Comparison of ENCODE assay signal across 14 cellular contexts in the genomic region with DNA sequence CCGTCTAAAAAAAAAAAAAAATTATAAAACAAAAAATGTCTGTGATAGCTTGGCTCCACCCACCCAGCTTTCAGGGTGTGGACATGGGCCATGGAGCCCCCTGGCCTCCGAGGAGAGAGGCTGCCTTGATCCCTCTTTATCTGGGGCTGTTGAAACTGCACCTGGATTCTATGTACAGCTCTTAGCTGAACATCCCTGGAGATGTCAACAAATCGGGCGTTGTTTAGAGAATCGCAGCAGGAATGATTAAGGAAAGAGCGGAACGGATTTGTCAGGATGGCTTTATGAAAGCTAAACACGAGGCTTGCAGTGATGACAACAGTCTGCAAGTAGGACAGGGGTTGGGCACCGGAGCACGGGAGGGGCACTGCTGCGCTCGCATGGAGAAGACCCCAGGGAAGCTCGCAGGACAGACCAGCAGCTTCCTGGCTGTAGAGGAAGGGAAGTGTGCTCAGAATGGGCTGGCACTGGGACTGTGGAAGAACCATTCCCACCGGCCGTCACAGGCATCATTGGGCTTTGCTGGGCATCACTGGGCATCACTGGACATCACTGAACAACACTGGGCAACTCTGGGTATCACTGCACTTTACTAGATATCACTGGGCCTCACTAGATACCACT.
A peak's percentile ranks its signal among the peaks of the same experiment; 100 is the strongest.
DNase-seq lines count a peak whose midpoint lies in the region; TF ChIP-seq lines count a peak whose summit lies in the region.
"Had no signal": no experiment of that assay in that cellular context is flagged by ENCODE, and none has a peak within 500 bp of the region (broad histone marks: within the 10 kb centered on the region; RNA-seq: fewer than 3 reads in every experiment).

No MANE protein-coding gene starts in this region.

- H2BK12ac ChIP-seq in neuronal stem cell (ENCODE audit: low read length) = no peak overlapping the region

- H4K8ac ChIP-seq in neuronal stem cell (ENCODE audit: low read depth, low read length) = no peak overlapping the region

- H3K9me3 ChIP-seq in Peyer's patch (no peaks in the 10 kb centered on the region), neuronal stem cell (replicated peaks in 1 of 2; ENCODE audit: control insufficient read depth in 2 of 2, insufficient read depth in 1 of 2, low read depth in 1 of 2, low read length in 2 of 2) (no peaks in the 10 kb centered on the region)
- H3K9me3 ChIP-seq: A549 had no signal

- H3K27ac ChIP-seq in Peyer's patch (no peak overlapping the region), neuronal stem cell (replicated peaks; ENCODE audit: low read length) (no peak overlapping the region), urinary bladder (ENCODE audit: low read depth) (peak overlapping the region; percentile 42)
- H3K27ac ChIP-seq: A549 had no signal

- peak in 2 of 3 donors; percentile 8 to 18 for DNase-seq in Peyer's patch
- DNase-seq in fibroblast of villous mesenchyme (ENCODE audit: low read depth) = peak; percentile 68
- DNase-seq in neuronal stem cell (ENCODE audit: low spot score) = no peak
- DNase-seq in lower leg skin (ENCODE audit: low spot score in 2 of 2) = no peak
- no peak for DNase-seq in NCI-H2227 treated with DMSO at 0.1 percent for 48 hours (lab: John Stamatoyannopoulos, UW)
- no peak for DNase-seq in NCI-H748 treated with DMSO at 0.1 percent for 48 hours (lab: John Stamatoyannopoulos, UW)
- DNase-seq: CD8-positive, alpha-beta T cell; COR-L47; DMS153; DMS79 treated with DMSO at 0.1 percent for 48 hours; EL; HCEC 1CT had no signal

- intact Hi-C loops in lower leg skin (cut with DNase I; ENCODE audit: low total_unique reads) = no loop called here

- no peak overlapping the region for H2BK5ac ChIP-seq in neuronal stem cell (ENCODE audit: low read length)

- no peak overlapping the region for H2AFZ ChIP-seq in neuronal stem cell (ENCODE audit: low read length)

- H3K18ac ChIP-seq in neuronal stem cell (ENCODE audit: low read length) = no peak overlapping the region

- peak overlapping the region; percentile 55 for H3K9ac ChIP-seq in neuronal stem cell (ENCODE audit: low read depth, low read length, poor library complexity)

- no peak overlapping the region for H2AK5ac ChIP-seq in neuronal stem cell (ENCODE audit: low read depth, low read length)

- no peak overlapping the region for H2BK120ac ChIP-seq in neuronal stem cell (ENCODE audit: low read depth, low read length)

- no peak overlapping the region for H3K4me2 ChIP-seq in neuronal stem cell (ENCODE audit: insufficient read depth, low read length, poor library complexity, severe bottlenecking)
- H3K4me2 ChIP-seq: A549 had no signal

- no peaks in the 10 kb centered on the region for H3K79me1 ChIP-seq in neuronal stem cell (ENCODE audit: low read depth, low read length)

- H3K36me3 ChIP-seq in Peyer's patch (no peaks in the 10 kb centered on the region), neuronal stem cell (replicated peaks in 1 of 2; ENCODE audit: control insufficient read depth in 2 of 2, insufficient read depth in 2 of 2, low read length in 2 of 2) (no peaks in the 10 kb centered on the region), urinary bladder (ENCODE audit: insufficient read depth) (no peaks in the 10 kb centered on the region)

- no peak for TF ChIP-seq CTCF in Peyer's patch (IDR thresholded peaks at IDR 0.05)
- no peak for TF ChIP-seq CTCF in fibroblast of villous mesenchyme (IDR thresholded peaks at IDR 0.05; ENCODE audit: insufficient read depth, low read depth, low read length)
- TF ChIP-seq CTCF in lower leg skin (IDR thresholded peaks at IDR 0.05) = no peak

- H3K4me3 ChIP-seq in Peyer's patch = no peak overlapping the region
- no peak overlapping the region for H3K4me3 ChIP-seq in fibroblast of villous mesenchyme (ENCODE audit: low read depth, low read length)
- no peak overlapping the region for H3K4me3 ChIP-seq in neuronal stem cell (ENCODE audit: low read length in 2 of 2)
- H3K4me3 ChIP-seq in urinary bladder (ENCODE audit: low read depth, low read length) = no peak overlapping the region
- H3K4me3 ChIP-seq in lower leg skin (ENCODE audit: low read depth, poor library complexity, severe bottlenecking) = no peak overlapping the region
- H3K4me3 ChIP-seq: A549 had no signal

- no CpG with 5 or more reads among the region's 15 CpGs for WGBS in neuronal stem cell (ENCODE audit: extremely low coverage in 2 of 2, insufficient read length in 2 of 2, insufficient replicate concordance in 1 of 2), 2 donors
- WGBS in urinary bladder = 31% methylated on average over 15 of the region's 15 CpGs
- WGBS in lower leg skin, 2 donors = 71 to 79% methylated on average over 15 of the region's 15 CpGs

- no peaks in the 10 kb centered on the region for H3K27me3 ChIP-seq in Peyer's patch
- H3K27me3 ChIP-seq in neuronal stem cell (ENCODE audit: control insufficient read depth in 3 of 3, insufficient read depth in 3 of 3, low read depth in 1 of 3, low read length in 3 of 3) = peaks cover 0 to 6% (median 0%) of the 10 kb centered on the region in 3 experiments

- H3K4ac ChIP-seq in neuronal stem cell (ENCODE audit: low read length) = no peak overlapping the region

- TF ChIP-seq POLR2A in Peyer's patch (IDR thresholded peaks at IDR 0.05) = no peak
- TF ChIP-seq POLR2A in lower leg skin (IDR thresholded peaks at IDR 0.05) = no peak

- H3K23ac ChIP-seq in neuronal stem cell (ENCODE audit: low read depth, low read length, poor library complexity) = no peak overlapping the region

- H2BK15ac ChIP-seq in neuronal stem cell (ENCODE audit: low read length) = no peak overlapping the region

- no peak overlapping the region for H4K91ac ChIP-seq in neuronal stem cell (ENCODE audit: low read depth, low read length, poor library complexity)

- H3K14ac ChIP-seq in neuronal stem cell (ENCODE audit: low read length) = no peak overlapping the region

- no peaks in the 10 kb centered on the region for H3K4me1 ChIP-seq in Peyer's patch
- no peaks in the 10 kb centered on the region for H3K4me1 ChIP-seq in neuronal stem cell (ENCODE audit: control insufficient read depth in 2 of 2, insufficient read depth in 1 of 2, low read depth in 1 of 2, low read length in 2 of 2)
- H3K4me1 ChIP-seq in urinary bladder (ENCODE audit: insufficient read depth) = no peaks in the 10 kb centered on the region
- H3K4me1 ChIP-seq: A549 had no signal

Comparison
In these comparisons a context has a peak if more than half of its experiments do, and no peak if none do; other contexts are left out.
1. DNase-seq: peak in Peyer's patch (2 of 3) and fibroblast of villous mesenchyme (single experiment); none in neuronal stem cell (single experiment), lower leg skin (0 of 2), NCI-H2227 treated with DMSO at 0.1 percent for 48 hours (single experiment) and NCI-H748 treated with DMSO at 0.1 percent for 48 hours (single experiment).